1 cellular context compared by ENCODE assay signal in genomic region chr6:3361312-3362037, GRCh38.
TF ChIP-seq lines count a peak whose summit lies in the region.

No MANE protein-coding gene starts in this region.

TF ChIP-seq in HepG2, 621 proteins besides CTCF, POLR2A, EP300 and RAD21 (continued from another document and continues in another):
- no peak for TF ChIP-seq STAT6 (CRISPR knock-in tag; IDR thresholded peaks at IDR 0.05; ENCODE audit: borderline replicate concordance)
- TF ChIP-seq HOXD1 (CRISPR knock-in tag; IDR thresholded peaks at IDR 0.05), result no peak
- peak; percentile 75 for TF ChIP-seq GATAD2A (CRISPR knock-in tag; IDR thresholded peaks at IDR 0.05)
- TF ChIP-seq, protein P1, sequence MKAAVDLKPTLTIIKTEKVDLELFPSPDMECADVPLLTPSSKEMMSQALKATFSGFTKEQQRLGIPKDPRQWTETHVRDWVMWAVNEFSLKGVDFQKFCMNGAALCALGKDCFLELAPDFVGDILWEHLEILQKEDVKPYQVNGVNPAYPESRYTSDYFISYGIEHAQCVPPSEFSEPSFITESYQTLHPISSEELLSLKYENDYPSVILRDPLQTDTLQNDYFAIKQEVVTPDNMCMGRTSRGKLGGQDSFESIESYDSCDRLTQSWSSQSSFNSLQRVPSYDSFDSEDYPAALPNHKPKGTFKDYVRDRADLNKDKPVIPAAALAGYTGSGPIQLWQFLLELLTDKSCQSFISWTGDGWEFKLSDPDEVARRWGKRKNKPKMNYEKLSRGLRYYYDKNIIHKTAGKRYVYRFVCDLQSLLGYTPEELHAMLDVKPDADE (CRISPR knock-in tag; IDR thresholded peaks at IDR 0.05), result no peak
- no peak; the same call in 1 of the 2 replicates for TF ChIP-seq HOXA3 (CRISPR knock-in tag; IDR thresholded peaks at IDR 0.05)
- TF ChIP-seq ZNF687 (CRISPR knock-in tag; IDR thresholded peaks at IDR 0.05), result peak; percentile 75
- TF ChIP-seq TRIM24 (CRISPR knock-in tag; IDR thresholded peaks at IDR 0.05), result no peak
- no peak for TF ChIP-seq TARDBP (CRISPR knock-in tag; IDR thresholded peaks at IDR 0.05)
- TF ChIP-seq SALL2 (CRISPR knock-in tag; IDR thresholded peaks at IDR 0.05), result no peak
- TF ChIP-seq ATF7-NPFF (CRISPR knock-in tag; IDR thresholded peaks at IDR 0.05; ENCODE audit: low read depth), result no peak
- 0 out of 2 replicates have a peak, but pooled peaks have one; percentile 61 for TF ChIP-seq ERF (CRISPR knock-in tag; IDR thresholded peaks at IDR 0.05)
- TF ChIP-seq, protein P2, sequence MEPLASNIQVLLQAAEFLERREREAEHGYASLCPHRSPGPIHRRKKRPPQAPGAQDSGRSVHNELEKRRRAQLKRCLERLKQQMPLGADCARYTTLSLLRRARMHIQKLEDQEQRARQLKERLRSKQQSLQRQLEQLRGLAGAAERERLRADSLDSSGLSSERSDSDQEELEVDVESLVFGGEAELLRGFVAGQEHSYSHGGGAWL (CRISPR knock-in tag; IDR thresholded peaks at IDR 0.05), result no peak
- TF ChIP-seq ELF4 (CRISPR knock-in tag; IDR thresholded peaks at IDR 0.05; ENCODE audit: borderline replicate concordance), result no peak
- no peak for TF ChIP-seq ZNF101 (CRISPR knock-in tag; IDR thresholded peaks at IDR 0.05; ENCODE audit: borderline replicate concordance, low read depth)
- TF ChIP-seq NCOA5 (CRISPR knock-in tag; IDR thresholded peaks at IDR 0.05), result no peak
- no peak for TF ChIP-seq HHEX (CRISPR knock-in tag; IDR thresholded peaks at IDR 0.05)
- no peak for TF ChIP-seq PAX8 (CRISPR knock-in tag; IDR thresholded peaks at IDR 0.05; ENCODE audit: borderline replicate concordance)
- TF ChIP-seq ESRRA (CRISPR knock-in tag; IDR thresholded peaks at IDR 0.05; ENCODE audit: low read depth), result no peak
- no peak for TF ChIP-seq ZNF354B (CRISPR knock-in tag; IDR thresholded peaks at IDR 0.05)
- no peak for TF ChIP-seq HNRNPL (IDR thresholded peaks at IDR 0.05; ENCODE audit: low read depth, low read length)
- peak; percentile 51; the same call in 1 of the 2 replicates for TF ChIP-seq YEATS2 (CRISPR knock-in tag; IDR thresholded peaks at IDR 0.05; ENCODE audit: borderline replicate concordance)
- TF ChIP-seq ATM (IDR thresholded peaks at IDR 0.05; ENCODE audit: borderline replicate concordance), result no peak
- no peak for TF ChIP-seq TCF12 (IDR thresholded peaks at IDR 0.05)
- TF ChIP-seq TCF12 (CRISPR knock-in tag; IDR thresholded peaks at IDR 0.05), result no peak
- TF ChIP-seq, protein P3, sequence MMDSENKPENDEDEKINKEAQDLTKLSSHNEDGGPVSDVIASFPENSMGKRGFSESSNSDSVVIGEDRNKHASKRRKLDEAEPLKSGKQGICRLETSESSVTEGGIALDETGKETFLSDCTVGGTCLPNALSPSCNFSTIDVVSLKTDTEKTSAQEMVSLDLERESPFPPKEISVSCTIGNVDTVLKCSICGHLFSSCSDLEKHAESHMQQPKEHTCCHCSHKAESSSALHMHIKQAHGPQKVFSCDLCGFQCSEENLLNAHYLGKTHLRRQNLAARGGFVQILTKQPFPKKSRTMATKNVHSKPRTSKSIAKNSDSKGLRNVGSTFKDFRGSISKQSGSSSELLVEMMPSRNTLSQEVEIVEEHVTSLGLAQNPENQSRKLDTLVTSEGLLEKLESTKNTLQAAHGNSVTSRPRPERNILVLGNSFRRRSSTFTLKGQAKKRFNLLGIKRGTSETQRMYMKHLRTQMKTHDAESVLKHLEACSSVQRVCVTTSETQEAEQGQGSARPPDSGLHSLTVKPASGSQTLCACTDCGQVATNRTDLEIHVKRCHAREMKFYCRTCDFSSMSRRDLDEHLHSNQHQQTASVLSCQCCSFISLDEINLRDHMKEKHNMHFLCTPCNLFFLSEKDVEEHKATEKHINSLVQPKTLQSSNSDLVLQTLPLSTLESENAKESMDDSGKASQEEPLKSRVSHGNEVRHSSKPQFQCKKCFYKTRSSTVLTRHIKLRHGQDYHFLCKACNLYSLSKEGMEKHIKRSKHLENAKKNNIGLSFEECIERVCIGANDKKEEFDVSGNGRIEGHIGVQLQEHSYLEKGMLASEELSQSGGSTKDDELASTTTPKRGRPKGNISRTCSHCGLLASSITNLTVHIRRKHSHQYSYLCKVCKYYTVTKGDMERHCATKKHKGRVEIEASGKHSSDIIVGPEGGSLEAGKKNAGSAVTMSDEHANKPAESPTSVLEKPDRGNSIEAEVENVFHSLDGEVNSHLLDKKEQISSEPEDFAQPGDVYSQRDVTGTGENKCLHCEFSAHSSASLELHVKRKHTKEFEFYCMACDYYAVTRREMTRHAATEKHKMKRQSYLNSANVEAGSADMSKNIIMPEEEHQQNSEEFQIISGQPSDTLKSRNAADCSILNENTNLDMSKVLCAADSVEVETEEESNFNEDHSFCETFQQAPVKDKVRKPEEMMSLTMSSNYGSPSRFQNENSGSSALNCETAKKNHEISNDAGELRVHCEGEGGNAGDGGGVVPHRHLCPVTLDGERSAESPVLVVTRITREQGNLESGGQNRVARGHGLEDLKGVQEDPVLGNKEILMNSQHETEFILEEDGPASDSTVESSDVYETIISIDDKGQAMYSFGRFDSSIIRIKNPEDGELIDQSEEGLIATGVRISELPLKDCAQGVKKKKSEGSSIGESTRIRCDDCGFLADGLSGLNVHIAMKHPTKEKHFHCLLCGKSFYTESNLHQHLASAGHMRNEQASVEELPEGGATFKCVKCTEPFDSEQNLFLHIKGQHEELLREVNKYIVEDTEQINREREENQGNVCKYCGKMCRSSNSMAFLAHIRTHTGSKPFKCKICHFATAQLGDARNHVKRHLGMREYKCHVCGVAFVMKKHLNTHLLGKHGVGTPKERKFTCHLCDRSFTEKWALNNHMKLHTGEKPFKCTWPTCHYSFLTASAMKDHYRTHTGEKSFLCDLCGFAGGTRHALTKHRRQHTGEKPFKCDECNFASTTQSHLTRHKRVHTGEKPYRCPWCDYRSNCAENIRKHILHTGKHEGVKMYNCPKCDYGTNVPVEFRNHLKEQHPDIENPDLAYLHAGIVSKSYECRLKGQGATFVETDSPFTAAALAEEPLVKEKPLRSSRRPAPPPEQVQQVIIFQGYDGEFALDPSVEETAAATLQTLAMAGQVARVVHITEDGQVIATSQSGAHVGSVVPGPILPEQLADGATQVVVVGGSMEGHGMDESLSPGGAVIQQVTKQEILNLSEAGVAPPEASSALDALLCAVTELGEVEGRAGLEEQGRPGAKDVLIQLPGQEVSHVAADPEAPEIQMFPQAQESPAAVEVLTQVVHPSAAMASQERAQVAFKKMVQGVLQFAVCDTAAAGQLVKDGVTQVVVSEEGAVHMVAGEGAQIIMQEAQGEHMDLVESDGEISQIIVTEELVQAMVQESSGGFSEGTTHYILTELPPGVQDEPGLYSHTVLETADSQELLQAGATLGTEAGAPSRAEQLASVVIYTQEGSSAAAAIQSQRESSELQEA (CRISPR knock-in tag; IDR thresholded peaks at IDR 0.05; ENCODE audit: not compliant biosample characterization), result no peak
- no peak for TF ChIP-seq ZUFSP (CRISPR knock-in tag; IDR thresholded peaks at IDR 0.05; ENCODE audit: borderline replicate concordance)
- no peak for TF ChIP-seq SUZ12 (IDR thresholded peaks at IDR 0.05; ENCODE audit: low read depth, low read length)
- TF ChIP-seq MIER2 (CRISPR knock-in tag; IDR thresholded peaks at IDR 0.05), result no peak
- TF ChIP-seq MEIS2 (CRISPR knock-in tag; IDR thresholded peaks at IDR 0.05), result no peak
- TF ChIP-seq RERE (CRISPR knock-in tag; IDR thresholded peaks at IDR 0.05; ENCODE audit: low read depth), result no peak
- TF ChIP-seq, protein P4, sequence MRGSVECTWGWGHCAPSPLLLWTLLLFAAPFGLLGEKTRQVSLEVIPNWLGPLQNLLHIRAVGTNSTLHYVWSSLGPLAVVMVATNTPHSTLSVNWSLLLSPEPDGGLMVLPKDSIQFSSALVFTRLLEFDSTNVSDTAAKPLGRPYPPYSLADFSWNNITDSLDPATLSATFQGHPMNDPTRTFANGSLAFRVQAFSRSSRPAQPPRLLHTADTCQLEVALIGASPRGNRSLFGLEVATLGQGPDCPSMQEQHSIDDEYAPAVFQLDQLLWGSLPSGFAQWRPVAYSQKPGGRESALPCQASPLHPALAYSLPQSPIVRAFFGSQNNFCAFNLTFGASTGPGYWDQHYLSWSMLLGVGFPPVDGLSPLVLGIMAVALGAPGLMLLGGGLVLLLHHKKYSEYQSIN (CRISPR knock-in tag; IDR thresholded peaks at IDR 0.05; ENCODE audit: borderline replicate concordance), result no peak
- no peak for TF ChIP-seq ZNF460 (CRISPR knock-in tag; IDR thresholded peaks at IDR 0.05; ENCODE audit: borderline replicate concordance)
